Comparison of ENCODE assay signal across 10 cellular contexts in the genomic region with DNA sequence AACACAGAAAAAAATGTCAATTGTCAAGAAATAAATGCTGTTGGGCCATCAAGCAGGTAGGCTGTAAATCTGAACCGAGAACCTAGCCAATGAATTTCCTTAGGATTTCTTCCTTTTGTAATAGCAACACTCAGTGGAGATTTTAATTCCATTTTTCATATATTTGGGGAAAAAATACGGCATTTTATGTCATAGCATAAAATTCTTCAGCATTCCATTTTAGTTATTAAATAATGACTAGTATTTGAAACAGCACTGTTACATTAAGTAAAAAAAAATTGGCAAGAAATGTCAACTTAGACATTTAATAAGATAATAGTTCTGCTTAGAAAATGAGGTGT. TPM values are rescaled to one million over a fixed set of nuclear protein-coding genes. Genes with fewer than 3 reads are reported as not detected.
DNase-seq lines count a peak whose midpoint lies in the region; ATAC-seq and TF ChIP-seq lines count a peak whose summit lies in the region.
"Had no signal": no experiment of that assay in that cellular context is flagged by ENCODE, and none has a peak within 500 bp of the region (broad histone marks: within the 10 kb centered on the region; RNA-seq: fewer than 3 reads in every experiment).

No MANE protein-coding gene starts in this region.

- peak overlapping the region; percentile 99 for H3K27ac Mint-ChIP-seq in stimulated activated effector memory CD8-positive, alpha-beta T cell treated with anti-CD3 and anti-CD28 coated beads, Interleukin-12 subunit alpha, Interleukin-12 subunit beta, amount 100 ng/mL, for 72 hours

- H3K4me1 ChIP-seq in esophagus squamous epithelium = peaks cover 0 to 25% (median 10%) of the 10 kb centered on the region in 3 donors

- TF ChIP-seq CTCF in HL-60 (IDR thresholded peaks at IDR 0.05; ENCODE audit: insufficient read depth, low read length) (no peak), WI38 (IDR thresholded peaks at IDR 0.05; ENCODE audit: low read depth, low read length) (no peak), esophagus squamous epithelium (IDR thresholded peaks at IDR 0.05) (no peak)

- WGBS in esophagus squamous epithelium, 2 donors = 67 to 86% methylated on average over 2 of the region's 2 CpGs

- peak overlapping the region; percentile 58 for H3K4me3 Mint-ChIP-seq in stimulated activated effector memory CD8-positive, alpha-beta T cell treated with anti-CD3 and anti-CD28 coated beads, Interleukin-12 subunit alpha, Interleukin-12 subunit beta, amount 100 ng/mL, for 72 hours

- H3K36me3 ChIP-seq in esophagus squamous epithelium = no peaks in the 10 kb centered on the region

- H3K9me3 Mint-ChIP-seq in stimulated activated effector memory CD8-positive, alpha-beta T cell treated with anti-CD3 and anti-CD28 coated beads, Interleukin-12 subunit alpha, Interleukin-12 subunit beta, amount 100 ng/mL, for 72 hours = no peaks in the 10 kb centered on the region
- H3K9me3 Mint-ChIP-seq: naive thymus-derived CD4-positive, alpha-beta T cell had no signal

- peaks cover 46% of the 10 kb centered on the region for H3K4me1 Mint-ChIP-seq in stimulated activated effector memory CD8-positive, alpha-beta T cell treated with anti-CD3 and anti-CD28 coated beads, Interleukin-12 subunit alpha, Interleukin-12 subunit beta, amount 100 ng/mL, for 72 hours

- no peak overlapping the region for H3K4me3 ChIP-seq in HL-60 (replicated peaks; ENCODE audit: insufficient read depth, low read length)
- peak overlapping the region; percentile 22 for H3K4me3 ChIP-seq in WI38 (ENCODE audit: low read depth, low read length)
- no peak overlapping the region for H3K4me3 ChIP-seq in esophagus squamous epithelium

- H3K27me3 ChIP-seq in HL-60 (ENCODE audit: insufficient read depth, poor library complexity, severe bottlenecking) (no peaks in the 10 kb centered on the region), esophagus squamous epithelium (no peaks in the 10 kb centered on the region)

- no peaks in the 10 kb centered on the region for H3K9me3 ChIP-seq in esophagus squamous epithelium

- H3K36me3 Mint-ChIP-seq in stimulated activated effector memory CD8-positive, alpha-beta T cell treated with anti-CD3 and anti-CD28 coated beads, Interleukin-12 subunit alpha, Interleukin-12 subunit beta, amount 100 ng/mL, for 72 hours = no peaks in the 10 kb centered on the region

- no peak for TF ChIP-seq POLR2A in esophagus squamous epithelium (IDR thresholded peaks at IDR 0.05)

- H3K27ac ChIP-seq in HL-60 (replicated peaks) (peak overlapping the region; percentile 99), esophagus squamous epithelium (peak overlapping the region in 3 of 4 donors; percentile 64 to 90 (median 80))

- no peak for ATAC-seq in stimulated activated effector memory CD8-positive, alpha-beta T cell treated with anti-CD3 and anti-CD28 coated beads, Interleukin-12 subunit alpha, Interleukin-12 subunit beta, amount 100 ng/mL, for 72 hours
- ATAC-seq in HG02763 (IDR thresholded peaks at IDR 0.05; ENCODE audit: unreplicated experiment) = no peak

- intact Hi-C loops in esophagus squamous epithelium (cut with DNase I) = no loop called here

- DNase-seq in HL-60 (ENCODE audit: low read depth in 1 of 2, low spot score in 1 of 2) (no peak), esophagus squamous epithelium (lab: John Stamatoyannopoulos, UW) (no peak), NCI-H1092 (lab: John Stamatoyannopoulos, UW) (no peak), NCI-H2227 treated with DMSO at 0.1 percent for 48 hours (lab: John Stamatoyannopoulos, UW) (no peak)
- no peak for DNase-seq in stimulated activated effector memory CD8-positive, alpha-beta T cell treated with anti-CD3 and anti-CD28 coated beads, Interleukin-12 subunit alpha, Interleukin-12 subunit beta, amount 100 ng/mL, for 72 hours (ENCODE audit: low spot score in 2 of 2)
- DNase-seq: naive thymus-derived CD4-positive, alpha-beta T cell; NCI-H187 treated with DMSO at 0.1 percent for 48 hours; RPMI8226 had no signal

RNA-seq across cellular contexts. Expression of a gene that starts 12.3 kb away (rescaled TPM):
- total RNA-seq in esophagus squamous epithelium = 1,000 to 10,000 TPM in 1 of 4 donors, 100 to 1,000 TPM in 2, 10 to 100 TPM in 1; 55.2 to 1,252 (median 375) TPM

RNA-seq across cellular contexts. Expression of a gene that starts 14.3 kb away (rescaled TPM):
- 1 to 10 TPM; 1.3 to 5.9 (median 2.6) TPM for total RNA-seq in esophagus squamous epithelium
